Comparison of ENCODE assay signal across 8 cellular contexts in genomic region chr17:81044764-81045589, GRCh38. TPM values are rescaled to one million over a fixed set of nuclear protein-coding genes. Genes with fewer than 3 reads are reported as not detected.
DNase-seq lines count a peak whose midpoint lies in the region; ATAC-seq and TF ChIP-seq lines count a peak whose summit lies in the region.

No MANE protein-coding gene starts in this region.

- peak overlapping the region; percentile 74 to 92 (median 80) for H3K27ac Mint-ChIP-seq in brain
- no peak overlapping the region for H3K27ac Mint-ChIP-seq in activated naive CD4-positive, alpha-beta T cell treated with anti-CD3 and anti-CD28 coated beads, Interleukin-2, amount 50 U/mL, for 72 hours

- TF ChIP-seq POLR2A in suprapubic skin (IDR thresholded peaks at IDR 0.05) = no peak

- H3K9me3 Mint-ChIP-seq in brain = peaks cover 0 to 3% (median 0%) of the 10 kb centered on the region in 5 experiments
- no peaks in the 10 kb centered on the region for H3K9me3 Mint-ChIP-seq in activated naive CD4-positive, alpha-beta T cell treated with anti-CD3 and anti-CD28 coated beads, Interleukin-2, amount 50 U/mL, for 72 hours

- H3K36me3 ChIP-seq in suprapubic skin = no peaks in the 10 kb centered on the region

- peak overlapping the region in 4 of 5 experiments; percentile 12 to 67 (median 50) for H3K4me3 Mint-ChIP-seq in brain

- WGBS in suprapubic skin = 31% methylated on average over 14 of the region's 28 CpGs

- H3K4me1 Mint-ChIP-seq in brain = peaks cover 82% of the 10 kb centered on the region

- H3K27ac ChIP-seq in layer of hippocampus (ENCODE audit: low read depth, low read length) (peak overlapping the region; percentile 57), suprapubic skin (peak overlapping the region; percentile 55)

- TF ChIP-seq CTCF in brain (conservative IDR thresholded peaks at IDR 0.05) = no peak
- TF ChIP-seq CTCF in suprapubic skin (IDR thresholded peaks at IDR 0.05) = no peak

- no peaks in the 10 kb centered on the region for H3K27me3 Mint-ChIP-seq in brain

- peaks cover 84% of the 10 kb centered on the region for H3K4me1 ChIP-seq in suprapubic skin

- DNase-seq in LoVo (ENCODE audit: low spot score) (peak; percentile 33), suprapubic skin (ENCODE audit: low spot score in 2 of 2) (peak; percentile 90 to 94)
- no peak for DNase-seq in activated naive CD4-positive, alpha-beta T cell treated with anti-CD3 and anti-CD28 coated beads, Interleukin-2, amount 50 U/mL, for 72 hours (ENCODE audit: low spot score in 2 of 2)

- no peak for TF ChIP-seq EP300 in suprapubic skin (IDR thresholded peaks at IDR 0.05)

- ATAC-seq in HG02610 (IDR thresholded peaks at IDR 0.05; ENCODE audit: unreplicated experiment) (no peak), GM18520 (IDR thresholded peaks at IDR 0.05; ENCODE audit: unreplicated experiment) (no peak), HG02973 (IDR thresholded peaks at IDR 0.05; ENCODE audit: unreplicated experiment) (no peak)
- no peak for ATAC-seq in activated naive CD4-positive, alpha-beta T cell treated with anti-CD3 and anti-CD28 coated beads, Interleukin-2, amount 50 U/mL, for 72 hours

- peak overlapping the region; percentile 8 for H3K4me3 ChIP-seq in suprapubic skin

- H3K36me3 Mint-ChIP-seq in brain = peaks cover 4% of the 10 kb centered on the region
- no peaks in the 10 kb centered on the region for H3K36me3 Mint-ChIP-seq in activated naive CD4-positive, alpha-beta T cell treated with anti-CD3 and anti-CD28 coated beads, Interleukin-2, amount 50 U/mL, for 72 hours

- no peaks in the 10 kb centered on the region for H3K9me3 ChIP-seq in suprapubic skin

- H3K27me3 ChIP-seq in layer of hippocampus (ENCODE audit: control insufficient read depth, insufficient read depth, low read length) (no peaks in the 10 kb centered on the region), suprapubic skin (no peaks in the 10 kb centered on the region)

RNA-seq across cellular contexts. Expression of gene BAIAP2, which starts 10.0 kb away (rescaled TPM):
- polyA plus RNA-seq in brain (ENCODE audit: insufficient read depth, low read depth, low replicate concordance) = 87.8 TPM
- total RNA-seq in suprapubic skin = 100 to 1,000 TPM; 214 to 283 (median 260) TPM
- 10 to 100 TPM in 1 of 2 donors, 1 to 10 TPM in 1; 6.2 to 13.2 TPM for total RNA-seq in activated naive CD4-positive, alpha-beta T cell treated with anti-CD3 and anti-CD28 coated beads, Interleukin-2, amount 50 U/mL, for 72 hours

RNA-seq across cellular contexts. Expression of gene CHMP6, which starts 53.3 kb away (rescaled TPM):
- polyA plus RNA-seq in brain (ENCODE audit: insufficient read depth, low read depth, low replicate concordance) = 35.2 TPM
- total RNA-seq in suprapubic skin = 10 to 100 TPM; 17.5 to 35.6 (median 23.1) TPM
- total RNA-seq in activated naive CD4-positive, alpha-beta T cell treated with anti-CD3 and anti-CD28 coated beads, Interleukin-2, amount 50 U/mL, for 72 hours = 10 to 100 TPM in 1 of 2 donors, 1 to 10 TPM in 1; 9.7 to 18.5 TPM

Comparison
In these comparisons a context has a peak if more than half of its experiments do, and no peak if none do; other contexts are left out.
1. DNase-seq: peak in LoVo (single experiment) and suprapubic skin (2 of 2); none in activated naive CD4-positive, alpha-beta T cell treated with anti-CD3 and anti-CD28 coated beads, Interleukin-2, amount 50 U/mL, for 72 hours (0 of 2).
2. H3K27ac Mint-ChIP-seq: peak in brain (5 of 5); none in activated naive CD4-positive, alpha-beta T cell treated with anti-CD3 and anti-CD28 coated beads, Interleukin-2, amount 50 U/mL, for 72 hours (0 of 2).
3. RNA of gene BAIAP2, which starts 10.0 kb away (total RNA-seq): 214 to 283 TPM in suprapubic skin; 6.2 to 13.2 TPM in activated naive CD4-positive, alpha-beta T cell treated with anti-CD3 and anti-CD28 coated beads, Interleukin-2, amount 50 U/mL, for 72 hours; every median in the first group is over 10 times any median in the second.